Comparison of ENCODE assay signal across 8 cellular contexts in the genomic region with DNA sequence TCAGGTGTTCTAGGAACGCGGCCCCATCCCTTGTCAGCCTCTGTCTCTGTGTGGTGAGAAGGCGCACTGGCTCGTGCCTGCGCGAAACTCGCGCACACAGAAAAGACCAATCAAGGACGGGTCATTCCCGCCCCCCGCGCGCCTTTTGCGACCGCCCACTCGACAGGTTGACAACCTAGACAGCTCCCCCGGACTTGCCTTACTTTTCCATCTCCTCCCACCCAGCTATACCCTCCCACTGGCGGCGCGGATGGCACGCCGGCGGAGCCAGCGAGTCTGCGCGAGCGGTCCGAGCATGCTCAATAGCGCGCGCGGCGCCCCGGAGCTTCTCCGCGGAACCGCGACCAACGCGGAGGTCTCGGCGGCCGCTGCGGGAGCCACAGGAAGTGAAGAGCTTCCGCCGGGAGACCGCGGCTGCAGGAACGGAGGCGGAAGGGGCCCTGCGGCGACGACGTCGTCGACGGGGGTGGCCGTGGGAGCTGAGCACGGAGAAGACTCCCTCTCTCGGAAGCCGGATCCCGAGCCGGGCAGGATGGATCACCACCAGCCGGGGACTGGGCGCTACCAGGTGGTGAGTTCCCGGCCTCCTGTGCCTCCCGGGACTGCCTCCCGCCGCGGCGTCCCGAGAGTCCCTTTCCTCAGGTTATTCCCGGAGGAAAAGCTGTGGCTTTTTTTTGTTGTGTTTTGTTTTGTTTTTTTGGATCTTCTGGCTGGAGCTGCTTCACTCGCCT. TPM values are rescaled to one million over a fixed set of nuclear protein-coding genes. Genes with fewer than 3 reads are reported as not detected.
A peak's percentile ranks its signal among the peaks of the same experiment; 100 is the strongest.
DNase-seq lines count a peak whose midpoint lies in the region; ATAC-seq, FAIRE-seq and TF ChIP-seq lines count a peak whose summit lies in the region.

A gene with protein sequence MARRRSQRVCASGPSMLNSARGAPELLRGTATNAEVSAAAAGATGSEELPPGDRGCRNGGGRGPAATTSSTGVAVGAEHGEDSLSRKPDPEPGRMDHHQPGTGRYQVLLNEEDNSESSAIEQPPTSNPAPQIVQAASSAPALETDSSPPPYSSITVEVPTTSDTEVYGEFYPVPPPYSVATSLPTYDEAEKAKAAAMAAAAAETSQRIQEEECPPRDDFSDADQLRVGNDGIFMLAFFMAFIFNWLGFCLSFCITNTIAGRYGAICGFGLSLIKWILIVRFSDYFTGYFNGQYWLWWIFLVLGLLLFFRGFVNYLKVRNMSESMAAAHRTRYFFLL (plus strand): TSS at position 202 of the 731 bp plus-strand sequence. CDS start 49 bp downstream, at position 251.

- peak within 1 kb of the TSS; percentile 87 for H3K4me3 ChIP-seq in bronchial epithelial cell (ENCODE audit: low read depth, low read length)

- peak within 1 kb of the TSS; percentile 97 for H3K27ac Mint-ChIP-seq in WTC11

- TF ChIP-seq CTCF in WTC11 (IDR thresholded peaks at IDR 0.05) (no peak), bronchial epithelial cell (IDR thresholded peaks at IDR 0.05; ENCODE audit: insufficient read depth, low read length, severe bottlenecking) (no peak)

- ATAC-seq in GM18868 (IDR thresholded peaks at IDR 0.05; ENCODE audit: unreplicated experiment) = peak; percentile 91
- peak; percentile 82 for ATAC-seq in HG03103 (IDR thresholded peaks at IDR 0.05; ENCODE audit: low read depth, unreplicated experiment)
- ATAC-seq in WTC11 = peak; percentile 78

- no peaks in the 10 kb centered on the region for H3K9me3 Mint-ChIP-seq in WTC11

- H3K4me3 Mint-ChIP-seq in WTC11 = peak within 1 kb of the TSS; percentile 95

- H3K36me3 ChIP-seq in bronchial epithelial cell (ENCODE audit: control insufficient read depth, insufficient read depth, low read length) = no peaks in the 10 kb centered on the region

- POLR2A ChIA-PET in WTC11 (lab: Charles Lee) = interaction anchor here (0.6 to 1.5 kb wide), 5 partner anchors 35 to 329 kb away, joined by 3 to 6 read pairs (median 4); no protein-coding TSS in a partner anchor

- H3K4me1 Mint-ChIP-seq in WTC11 = peaks cover 15% of the 10 kb centered on the region

- no peaks in the 10 kb centered on the region for H3K27me3 ChIP-seq in bronchial epithelial cell (ENCODE audit: control insufficient read depth, insufficient read depth, low read length)

- peaks cover 19% of the 10 kb centered on the region for H3K27me3 Mint-ChIP-seq in WTC11 (ENCODE audit: low read depth)

- DNase-seq in A172 (ENCODE audit: low spot score) = peak; percentile 56
- DNase-seq in NCI-H2196 (lab: John Stamatoyannopoulos, UW; ENCODE audit: unreplicated experiment) = peak; percentile 68
- peak; percentile 77 for DNase-seq in WTC11 (ENCODE audit: low spot score)
- peak; percentile 84 for DNase-seq in bronchial epithelial cell (ENCODE audit: low read depth)
- peak; percentile 73 for DNase-seq in iPS-NIHi7 (ENCODE audit: extremely low spot score)
- peak; percentile 49 for DNase-seq in smooth muscle cell of the brain vasculature (ENCODE audit: low read depth, low spot score)

- H3K36me3 Mint-ChIP-seq in WTC11 = no peaks in the 10 kb centered on the region

- FAIRE-seq in bronchial epithelial cell (lab: Jason Lieb, UNC) = no peak

- CTCF ChIA-PET in WTC11 (lab: Charles Lee) = interaction anchor here (0.6 to 1.3 kb wide), 5 partner anchors 19 to 626 kb away, joined by 3 to 19 read pairs (median 3); a partner anchor contains a TSS

TF ChIP-seq in WTC11, 78 proteins besides CTCF, POLR2A, EP300 and RAD21 (continues in another document):
- 0 out of 2 replicates have a peak, but pooled peaks have one; percentile 42 for TF ChIP-seq ZNF423 (CRISPR knock-in tag; IDR thresholded peaks at IDR 0.05)
- TF ChIP-seq, protein P1, sequence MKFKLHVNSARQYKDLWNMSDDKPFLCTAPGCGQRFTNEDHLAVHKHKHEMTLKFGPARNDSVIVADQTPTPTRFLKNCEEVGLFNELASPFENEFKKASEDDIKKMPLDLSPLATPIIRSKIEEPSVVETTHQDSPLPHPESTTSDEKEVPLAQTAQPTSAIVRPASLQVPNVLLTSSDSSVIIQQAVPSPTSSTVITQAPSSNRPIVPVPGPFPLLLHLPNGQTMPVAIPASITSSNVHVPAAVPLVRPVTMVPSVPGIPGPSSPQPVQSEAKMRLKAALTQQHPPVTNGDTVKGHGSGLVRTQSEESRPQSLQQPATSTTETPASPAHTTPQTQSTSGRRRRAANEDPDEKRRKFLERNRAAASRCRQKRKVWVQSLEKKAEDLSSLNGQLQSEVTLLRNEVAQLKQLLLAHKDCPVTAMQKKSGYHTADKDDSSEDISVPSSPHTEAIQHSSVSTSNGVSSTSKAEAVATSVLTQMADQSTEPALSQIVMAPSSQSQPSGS (CRISPR knock-in tag; IDR thresholded peaks at IDR 0.05; ENCODE audit: borderline replicate concordance, low read depth) = no peak
- TF ChIP-seq, protein P2, sequence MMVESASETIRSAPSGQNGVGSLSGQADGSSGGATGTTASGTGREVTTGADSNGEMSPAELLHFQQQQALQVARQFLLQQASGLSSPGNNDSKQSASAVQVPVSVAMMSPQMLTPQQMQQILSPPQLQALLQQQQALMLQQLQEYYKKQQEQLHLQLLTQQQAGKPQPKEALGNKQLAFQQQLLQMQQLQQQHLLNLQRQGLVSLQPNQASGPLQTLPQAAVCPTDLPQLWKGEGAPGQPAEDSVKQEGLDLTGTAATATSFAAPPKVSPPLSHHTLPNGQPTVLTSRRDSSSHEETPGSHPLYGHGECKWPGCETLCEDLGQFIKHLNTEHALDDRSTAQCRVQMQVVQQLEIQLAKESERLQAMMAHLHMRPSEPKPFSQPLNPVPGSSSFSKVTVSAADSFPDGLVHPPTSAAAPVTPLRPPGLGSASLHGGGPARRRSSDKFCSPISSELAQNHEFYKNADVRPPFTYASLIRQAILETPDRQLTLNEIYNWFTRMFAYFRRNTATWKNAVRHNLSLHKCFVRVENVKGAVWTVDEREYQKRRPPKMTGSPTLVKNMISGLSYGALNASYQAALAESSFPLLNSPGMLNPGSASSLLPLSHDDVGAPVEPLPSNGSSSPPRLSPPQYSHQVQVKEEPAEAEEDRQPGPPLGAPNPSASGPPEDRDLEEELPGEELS (CRISPR knock-in tag; IDR thresholded peaks at IDR 0.05) = no peak
- no peak for TF ChIP-seq ESRRA (CRISPR knock-in tag; IDR thresholded peaks at IDR 0.05; ENCODE audit: borderline replicate concordance)
- TF ChIP-seq, protein P3, sequence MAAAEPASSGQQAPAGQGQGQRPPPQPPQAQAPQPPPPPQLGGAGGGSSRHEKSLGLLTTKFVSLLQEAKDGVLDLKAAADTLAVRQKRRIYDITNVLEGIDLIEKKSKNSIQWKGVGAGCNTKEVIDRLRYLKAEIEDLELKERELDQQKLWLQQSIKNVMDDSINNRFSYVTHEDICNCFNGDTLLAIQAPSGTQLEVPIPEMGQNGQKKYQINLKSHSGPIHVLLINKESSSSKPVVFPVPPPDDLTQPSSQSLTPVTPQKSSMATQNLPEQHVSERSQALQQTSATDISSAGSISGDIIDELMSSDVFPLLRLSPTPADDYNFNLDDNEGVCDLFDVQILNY (CRISPR knock-in tag; IDR thresholded peaks at IDR 0.05) = peak; percentile 88
- TF ChIP-seq, protein P4, sequence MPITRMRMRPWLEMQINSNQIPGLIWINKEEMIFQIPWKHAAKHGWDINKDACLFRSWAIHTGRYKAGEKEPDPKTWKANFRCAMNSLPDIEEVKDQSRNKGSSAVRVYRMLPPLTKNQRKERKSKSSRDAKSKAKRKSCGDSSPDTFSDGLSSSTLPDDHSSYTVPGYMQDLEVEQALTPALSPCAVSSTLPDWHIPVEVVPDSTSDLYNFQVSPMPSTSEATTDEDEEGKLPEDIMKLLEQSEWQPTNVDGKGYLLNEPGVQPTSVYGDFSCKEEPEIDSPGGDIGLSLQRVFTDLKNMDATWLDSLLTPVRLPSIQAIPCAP (CRISPR knock-in tag; IDR thresholded peaks at IDR 0.05) = no peak
- peak; percentile 38; the same call in 1 of the 2 replicates for TF ChIP-seq CREM (CRISPR knock-in tag; IDR thresholded peaks at IDR 0.05)
- TF ChIP-seq TP53 (CRISPR knock-in tag; IDR thresholded peaks at IDR 0.05) = no peak
- TF ChIP-seq ZNF671 (CRISPR knock-in tag; IDR thresholded peaks at IDR 0.05) = no peak
- TF ChIP-seq NFE2L1 (CRISPR knock-in tag; IDR thresholded peaks at IDR 0.05) = peak; percentile 27; the same call in 1 of the 2 replicates
- TF ChIP-seq ELF4 (CRISPR knock-in tag; IDR thresholded peaks at IDR 0.05; ENCODE audit: low read depth) = 0 out of 2 replicates have a peak, but pooled peaks have one; percentile 77
- TF ChIP-seq NR1H2 (CRISPR knock-in tag; IDR thresholded peaks at IDR 0.05) = no peak
- TF ChIP-seq, protein P5, sequence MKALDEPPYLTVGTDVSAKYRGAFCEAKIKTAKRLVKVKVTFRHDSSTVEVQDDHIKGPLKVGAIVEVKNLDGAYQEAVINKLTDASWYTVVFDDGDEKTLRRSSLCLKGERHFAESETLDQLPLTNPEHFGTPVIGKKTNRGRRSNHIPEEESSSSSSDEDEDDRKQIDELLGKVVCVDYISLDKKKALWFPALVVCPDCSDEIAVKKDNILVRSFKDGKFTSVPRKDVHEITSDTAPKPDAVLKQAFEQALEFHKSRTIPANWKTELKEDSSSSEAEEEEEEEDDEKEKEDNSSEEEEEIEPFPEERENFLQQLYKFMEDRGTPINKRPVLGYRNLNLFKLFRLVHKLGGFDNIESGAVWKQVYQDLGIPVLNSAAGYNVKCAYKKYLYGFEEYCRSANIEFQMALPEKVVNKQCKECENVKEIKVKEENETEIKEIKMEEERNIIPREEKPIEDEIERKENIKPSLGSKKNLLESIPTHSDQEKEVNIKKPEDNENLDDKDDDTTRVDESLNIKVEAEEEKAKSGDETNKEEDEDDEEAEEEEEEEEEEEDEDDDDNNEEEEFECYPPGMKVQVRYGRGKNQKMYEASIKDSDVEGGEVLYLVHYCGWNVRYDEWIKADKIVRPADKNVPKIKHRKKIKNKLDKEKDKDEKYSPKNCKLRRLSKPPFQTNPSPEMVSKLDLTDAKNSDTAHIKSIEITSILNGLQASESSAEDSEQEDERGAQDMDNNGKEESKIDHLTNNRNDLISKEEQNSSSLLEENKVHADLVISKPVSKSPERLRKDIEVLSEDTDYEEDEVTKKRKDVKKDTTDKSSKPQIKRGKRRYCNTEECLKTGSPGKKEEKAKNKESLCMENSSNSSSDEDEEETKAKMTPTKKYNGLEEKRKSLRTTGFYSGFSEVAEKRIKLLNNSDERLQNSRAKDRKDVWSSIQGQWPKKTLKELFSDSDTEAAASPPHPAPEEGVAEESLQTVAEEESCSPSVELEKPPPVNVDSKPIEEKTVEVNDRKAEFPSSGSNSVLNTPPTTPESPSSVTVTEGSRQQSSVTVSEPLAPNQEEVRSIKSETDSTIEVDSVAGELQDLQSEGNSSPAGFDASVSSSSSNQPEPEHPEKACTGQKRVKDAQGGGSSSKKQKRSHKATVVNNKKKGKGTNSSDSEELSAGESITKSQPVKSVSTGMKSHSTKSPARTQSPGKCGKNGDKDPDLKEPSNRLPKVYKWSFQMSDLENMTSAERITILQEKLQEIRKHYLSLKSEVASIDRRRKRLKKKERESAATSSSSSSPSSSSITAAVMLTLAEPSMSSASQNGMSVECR (CRISPR knock-in tag; IDR thresholded peaks at IDR 0.05; ENCODE audit: borderline replicate concordance) = peak; percentile 27; the same call in 1 of the 2 replicates

RNA-seq across cellular contexts. Expression of the gene that starts here (rescaled TPM):
- 28.5 and 33.8 TPM in 2 replicates for total RNA-seq in A172 (2014; rRNA removed; shearing (Covaris generic))
- total RNA-seq in WTC11 (2021) = 23.1 to 28.1 TPM (median 26.6 TPM) in 3 replicates
- total RNA-seq in bronchial epithelial cell = 61.7 and 80.0 TPM in 2 replicates

Comparison
In these comparisons a context has a peak if more than half of its experiments do, and no peak if none do; other contexts are left out.
1. Peak in every context shown above with its lines: DNase-seq, ATAC-seq and H3K4me3 ChIP-seq.